Comparison of ENCODE assay signal across 29 cellular contexts in the genomic region with DNA sequence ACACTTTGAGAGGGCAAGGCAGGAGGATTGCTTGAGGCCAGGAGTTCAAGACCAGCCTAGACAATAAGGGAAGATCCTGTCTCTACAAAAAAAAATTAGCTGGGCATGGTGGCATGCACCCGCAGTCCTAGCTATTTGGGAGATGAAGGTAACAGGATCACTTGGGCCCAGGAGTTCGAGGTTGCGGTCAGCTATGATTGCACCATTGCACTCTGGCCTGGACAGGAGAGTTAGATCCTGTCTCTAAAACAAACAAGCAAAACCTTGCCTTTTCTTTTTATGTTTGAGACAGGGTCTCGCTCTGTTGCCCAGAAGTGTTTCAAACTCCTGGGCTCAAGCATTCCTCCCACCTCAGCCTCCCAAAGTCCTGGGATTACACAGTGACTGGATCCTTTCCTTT.
"Had no signal": no experiment of that assay in that cellular context is flagged by ENCODE, and none has a peak within 500 bp of the region (broad histone marks: within the 10 kb centered on the region; RNA-seq: fewer than 3 reads in every experiment).

No MANE protein-coding gene starts in this region.

- H3K36me3 ChIP-seq: MG63 had no signal

- DNase-seq: Karpas-422, Kasumi-1, MG63, MM.1S, MV-4-11, NCI-H1048, NCI-H1092, NCI-H1092 treated with DMSO at 0.1 percent for 48 hours, NCI-H1417 treated with DMSO at 0.1 percent for 48 hours, NCI-H1436, NCI-H1436 treated with DMSO at 0.1 percent for 48 hours, NCI-H1694, NCI-H1694 treated with DMSO at 0.1 percent for 48 hours, NCI-H187, NCI-H187 treated with DMSO at 0.1 percent for 48 hours, NCI-H1930, NCI-H2029, NCI-H2029 treated with DMSO at 0.1 percent for 48 hours, NCI-H2081, NCI-H2081 treated with DMSO at 0.1 percent for 48 hours, NCI-H2107, NCI-H2171, NCI-H2171 treated with DMSO at 0.1 percent for 48 hours, NCI-H2227 treated with DMSO at 0.1 percent for 48 hours, NCI-H226, NCI-H446, NCI-H446 treated with DMSO at 0.1 percent for 48 hours, NCI-H510A had no signal

- H3K9me3 ChIP-seq: MG63 had no signal

- H3K27ac ChIP-seq: KMS-11 had no signal

- H3K9ac ChIP-seq: KMS-11 had no signal

- H3K27me3 ChIP-seq: MG63 had no signal

- H3K4me2 ChIP-seq: KMS-11 had no signal

- H3K4me3 ChIP-seq: MG63 had no signal
